8 cellular contexts compared by ENCODE assay signal in genomic region chr17:8117980-8118768, GRCh38. TPM values are rescaled to one million over a fixed set of nuclear protein-coding genes. Genes with fewer than 3 reads are reported as not detected.
DNase-seq lines count a peak whose midpoint lies in the region; TF ChIP-seq lines count a peak whose summit lies in the region.

TSS of gene ALOXE3 (minus strand) at chr17:8118514. CDS start at chr17:8117990, 524 bp downstream.

- DNase-seq in A172 (ENCODE audit: low spot score) (peak; percentile 83), GM12865 (ENCODE audit: low read depth) (no peak), SJSA1 (ENCODE audit: low read depth in 1 of 2, low spot score in 2 of 2) (peak in 1 of 2 experiments; percentile 60), dermis microvascular lymphatic vessel endothelial cell (ENCODE audit: low read depth in 2 of 2) (peak; percentile 32 to 66), mesenchymal stem cell (peak; percentile 65), type B pancreatic cell (ENCODE audit: extremely low spot score, unreplicated experiment) (no peak), NCI-H1048 (lab: John Stamatoyannopoulos, UW) (no peak), GM10266 (ENCODE audit: extremely low spot score) (no peak)

- peaks cover 31% of the 10 kb centered on the region for H3K4me1 Mint-ChIP-seq in type B pancreatic cell (ENCODE audit: unreplicated experiment)

- peak within 1 kb of the TSS; percentile 83 for H3K9ac ChIP-seq in mesenchymal stem cell (ENCODE audit: low read length)

- no peak within 1 kb of the TSS for H2AK5ac ChIP-seq in mesenchymal stem cell (ENCODE audit: low read length, severe bottlenecking)

- H3K27me3 Mint-ChIP-seq in type B pancreatic cell = peaks cover 81% of the 10 kb centered on the region

- H3K27me3 ChIP-seq in SJSA1 (replicated peaks) (peaks cover 12% of the 10 kb centered on the region), mesenchymal stem cell (ENCODE audit: control insufficient read depth in 1 of 2, insufficient read depth in 1 of 2, low read length in 2 of 2) (peaks cover 39 to 47% of the 10 kb centered on the region in 2 experiments)

- peak within 1 kb of the TSS in 1 of 2 experiments; percentile 74 for H3K14ac ChIP-seq in mesenchymal stem cell (ENCODE audit: low read length in 2 of 2)

- H3K18ac ChIP-seq in mesenchymal stem cell (ENCODE audit: low read depth in 1 of 2, low read length in 2 of 2) = peak within 1 kb of the TSS in 1 of 2 experiments; percentile 11

- H3K27ac ChIP-seq in SJSA1 (peak within 1 kb of the TSS; percentile 36), mesenchymal stem cell (ENCODE audit: low read length, poor library complexity, severe bottlenecking) (peak within 1 kb of the TSS; percentile 66)

- no peaks in the 10 kb centered on the region for H3K9me3 ChIP-seq in SJSA1 (replicated peaks)
- H3K9me3 ChIP-seq in mesenchymal stem cell (ENCODE audit: control insufficient read depth, low read length) = no peaks in the 10 kb centered on the region

- H3K4me1 ChIP-seq in SJSA1 (replicated peaks) (peaks cover 28% of the 10 kb centered on the region), mesenchymal stem cell (ENCODE audit: control insufficient read depth, insufficient read depth, low read depth, low read length) (peaks cover 36% of the 10 kb centered on the region)

- peak within 1 kb of the TSS in 1 of 2 experiments; percentile 34 for H2BK12ac ChIP-seq in mesenchymal stem cell (ENCODE audit: low read length in 2 of 2)

- peak within 1 kb of the TSS; percentile 60 for H2AFZ ChIP-seq in mesenchymal stem cell (ENCODE audit: low read depth, low read length)

- H2BK15ac ChIP-seq in mesenchymal stem cell (ENCODE audit: low read depth, poor library complexity, severe bottlenecking) = peak within 1 kb of the TSS; percentile 21

- H4K91ac ChIP-seq in mesenchymal stem cell (ENCODE audit: low read length) = no peak within 1 kb of the TSS

- H3K23ac ChIP-seq in mesenchymal stem cell (ENCODE audit: low read length in 2 of 2) = no peak within 1 kb of the TSS

- no peak within 1 kb of the TSS for H3K4ac ChIP-seq in mesenchymal stem cell (ENCODE audit: low read depth in 1 of 2, low read length in 2 of 2)

- H3K4me2 ChIP-seq in mesenchymal stem cell (ENCODE audit: low read length, poor library complexity, severe bottlenecking) = peak within 1 kb of the TSS; percentile 97

- no peak within 1 kb of the TSS for H2BK120ac ChIP-seq in mesenchymal stem cell (ENCODE audit: low read depth, low read length)

- H3K79me1 ChIP-seq in mesenchymal stem cell (replicated peaks; ENCODE audit: low read length, poor library complexity, severe bottlenecking) = no peaks in the 10 kb centered on the region

- H3K4me3 Mint-ChIP-seq in type B pancreatic cell = peak within 1 kb of the TSS; percentile 91

- H3K36me3 ChIP-seq in SJSA1 = no peaks in the 10 kb centered on the region
- H3K36me3 ChIP-seq in mesenchymal stem cell (ENCODE audit: control insufficient read depth in 1 of 2, insufficient read depth in 2 of 2, low read depth in 1 of 2, low read length in 2 of 2) = no peaks in the 10 kb centered on the region

- H3K4me3 ChIP-seq in GM12865 (ENCODE audit: low read depth, low read length) = peak within 1 kb of the TSS; percentile 86
- H3K4me3 ChIP-seq in SJSA1 = peak within 1 kb of the TSS; percentile 39
- H3K4me3 ChIP-seq in mesenchymal stem cell (ENCODE audit: insufficient read depth in 1 of 2, low read depth in 1 of 2, low read length in 2 of 2) = peak within 1 kb of the TSS; percentile 55 to 85

- H3K27ac Mint-ChIP-seq in type B pancreatic cell = peak within 1 kb of the TSS; percentile 98

- no peak within 1 kb of the TSS for H4K8ac ChIP-seq in mesenchymal stem cell (ENCODE audit: low read length)

- TF ChIP-seq CTCF in GM12865 (IDR thresholded peaks at IDR 0.05; ENCODE audit: insufficient read depth, low read depth, low read length, missing control alignments) (no peak), type B pancreatic cell (conservative IDR thresholded peaks at IDR 0.05) (no peak), GM10266 (IDR thresholded peaks at IDR 0.05; ENCODE audit: control insufficient read depth, insufficient read depth, low read depth, missing control alignments) (no peak)

- peaks cover 5% of the 10 kb centered on the region for H3K36me3 Mint-ChIP-seq in type B pancreatic cell

- WGBS in mesenchymal stem cell = 1% methylated on average over 28 of the region's 33 CpGs

- no peak within 1 kb of the TSS for H2BK5ac ChIP-seq in mesenchymal stem cell (ENCODE audit: low read depth, low read length, poor library complexity, severe bottlenecking)

- H3K9me3 Mint-ChIP-seq in type B pancreatic cell = no peaks in the 10 kb centered on the region

RNA-seq across cellular contexts. Expression of gene ALOXE3, which starts in this region (rescaled TPM):
- 0.05 TPM in 1 of 2 replicates, not detected in the other for total RNA-seq in A172 (2014; rRNA removed; shearing (Covaris generic))
- total RNA-seq in SJSA1 (2014; rRNA removed; shearing (Covaris generic)) = not detected in 2 replicates
- total RNA-seq in dermis microvascular lymphatic vessel endothelial cell (not detected in 2 replicates), type B pancreatic cell (ENCODE audit: low replicate concordance) (0.14 TPM in 1 of 2 replicates, not detected in the other)
- 0.01 TPM for polyA plus RNA-seq in mesenchymal stem cell (2013, experiment 1 of 2)
- not detected for polyA plus RNA-seq in mesenchymal stem cell (2013, experiment 2 of 2)

Comparison
In these comparisons a context has a peak if more than half of its experiments do, and no peak if none do; other contexts are left out.
1. Peak in DNase-seq in A172; RNA of the gene not detected or under 1 TPM.
2. Peak in DNase-seq in dermis microvascular lymphatic vessel endothelial cell; RNA of the gene not detected or under 1 TPM.